In genomic region chr18:41461058-41461560, GRCh38 we compare ENCODE assay signal across 20 cellular contexts.
"Had no signal": no experiment of that assay in that cellular context is flagged by ENCODE, and none has a peak within 500 bp of the region (broad histone marks: within the 10 kb centered on the region; RNA-seq: fewer than 3 reads in every experiment).

No MANE protein-coding gene starts in this region.

- H3K9me3 Mint-ChIP-seq: dendritic cell treated with granulocyte-macrophage colony-stimulating factor and Interleukin-4, amounts not matched to agents 40 ng/mL and 50 ng/mL, for 4 days; mesothelial cell of epicardium; neural crest cell had no signal

- H3K4me1 ChIP-seq: foreskin keratinocyte, spleen, upper lobe of right lung, vagina had no signal

- H3K27me3 ChIP-seq: foreskin keratinocyte, spleen, tibial artery, upper lobe of right lung, vagina had no signal

- H3K27ac ChIP-seq: foreskin keratinocyte, spleen, tibial artery, upper lobe of right lung, vagina had no signal

- DNase-seq: erythroblast; foreskin keratinocyte; head of caudate nucleus; hippocampal formation; kidney glomerular epithelial cell; natural killer cell; posterior cingulate gyrus; spleen; stimulated activated CD4-positive, alpha-beta T cell treated with anti-CD3 and anti-CD28 coated beads, Interleukin-15, amount 100 ng/mL, for 24 hours; stimulated activated CD4-positive, alpha-beta T cell treated with anti-CD3 and anti-CD28 coated beads, Interleukin-1b, Interleukin-23, amount 100 ng/mL, for 48 hours; stimulated activated CD4-positive, alpha-beta T cell treated with anti-CD3 and anti-CD28 coated beads, Interleukin-4, amount 100 ng/mL, for 24 hours; tibial artery; upper lobe of right lung had no signal

- ATAC-seq: foreskin keratinocyte; natural killer cell; sciatic nerve; stimulated activated memory B cell treated with anti-CD40 and anti-IgM and Interleukin-4, amounts not matched to agents 10 μg/mL and 1 μg/mL and 100 μg/mL, for 72 hours; upper lobe of right lung had no signal

- H3K27ac Mint-ChIP-seq: dendritic cell treated with granulocyte-macrophage colony-stimulating factor and Interleukin-4, amounts not matched to agents 40 ng/mL and 50 ng/mL, for 4 days; mesothelial cell of epicardium; natural killer cell; stimulated activated memory B cell treated with anti-CD40 and anti-IgM and Interleukin-4, amounts not matched to agents 10 μg/mL and 1 μg/mL and 100 μg/mL, for 72 hours; stimulated activated naive CD8-positive, alpha-beta T cell treated with anti-CD3 and anti-CD28 coated beads, Interleukin-15, Interleukin-2, amounts not matched to agents 100 ng/mL and 50 ng/mL, for 24 hours had no signal

- H3K36me3 ChIP-seq: spleen, tibial artery, upper lobe of right lung, vagina had no signal

- H3K36me3 Mint-ChIP-seq: stimulated activated memory B cell treated with anti-CD40 and anti-IgM and Interleukin-4, amounts not matched to agents 10 μg/mL and 1 μg/mL and 100 μg/mL, for 72 hours had no signal

- H3K4me3 ChIP-seq: spleen, tibial artery, upper lobe of right lung, vagina had no signal

- H3K4me3 Mint-ChIP-seq: dendritic cell treated with granulocyte-macrophage colony-stimulating factor and Interleukin-4, amounts not matched to agents 40 ng/mL and 50 ng/mL, for 4 days; mesothelial cell of epicardium; natural killer cell; neural crest cell; stimulated activated memory B cell treated with anti-CD40 and anti-IgM and Interleukin-4, amounts not matched to agents 10 μg/mL and 1 μg/mL and 100 μg/mL, for 72 hours; stimulated activated naive CD8-positive, alpha-beta T cell treated with anti-CD3 and anti-CD28 coated beads, Interleukin-15, Interleukin-2, amounts not matched to agents 100 ng/mL and 50 ng/mL, for 24 hours had no signal

- H3K4me1 Mint-ChIP-seq: natural killer cell; stimulated activated memory B cell treated with anti-CD40 and anti-IgM and Interleukin-4, amounts not matched to agents 10 μg/mL and 1 μg/mL and 100 μg/mL, for 72 hours had no signal

- H3K27me3 Mint-ChIP-seq: dendritic cell treated with granulocyte-macrophage colony-stimulating factor and Interleukin-4, amounts not matched to agents 40 ng/mL and 50 ng/mL, for 4 days; stimulated activated memory B cell treated with anti-CD40 and anti-IgM and Interleukin-4, amounts not matched to agents 10 μg/mL and 1 μg/mL and 100 μg/mL, for 72 hours; stimulated activated naive CD8-positive, alpha-beta T cell treated with anti-CD3 and anti-CD28 coated beads, Interleukin-15, Interleukin-2, amounts not matched to agents 100 ng/mL and 50 ng/mL, for 24 hours had no signal
